Comparison of ENCODE assay signal across 33 cellular contexts in the genomic region with DNA sequence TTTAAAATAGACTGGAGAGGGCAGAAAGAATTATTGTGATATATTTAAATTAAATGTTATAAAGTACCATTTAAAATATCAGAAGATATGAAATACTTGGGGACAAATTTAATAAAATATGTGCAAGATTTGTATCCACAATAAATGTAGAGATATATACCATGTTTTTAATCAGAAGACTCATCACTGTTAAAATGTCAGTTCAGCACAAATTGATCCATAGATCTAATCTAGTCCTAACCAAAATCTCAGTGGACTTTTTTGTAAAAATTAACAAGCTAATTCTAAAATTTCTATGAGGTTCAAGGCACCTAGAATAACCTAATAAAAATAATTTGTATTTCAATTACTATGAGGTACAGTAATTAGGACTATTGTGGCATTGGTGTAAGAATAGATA.
"Had no signal": no experiment of that assay in that cellular context is flagged by ENCODE, and none has a peak within 500 bp of the region (broad histone marks: within the 10 kb centered on the region; RNA-seq: fewer than 3 reads in every experiment).

No MANE protein-coding gene starts in this region.

- DNase-seq: activated effector memory CD4-positive, alpha-beta T cell treated with anti-CD3 and anti-CD28 coated beads, Interleukin-2, amount 50 U/mL, for 16 hours; activated effector memory CD4-positive, alpha-beta T cell treated with Interleukin-2 at 50 U/mL for 16 hours; activated gamma-delta T cell; activated gamma-delta T cell treated with Interleukin-2 at 50 U/mL for 16 hours; activated naive CD4-positive, alpha-beta T cell; activated naive CD4-positive, alpha-beta T cell treated with anti-CD3 and anti-CD28 coated beads for 36 hours; activated naive CD4-positive, alpha-beta T cell treated with anti-CD3 and anti-CD28 coated beads, Interleukin-2, amount 10 ng/mL, durations not matched to agents 7 days and 5 days; activated naive CD4-positive, alpha-beta T cell treated with anti-CD3 and anti-CD28 coated beads, Interleukin-2, amount 50 U/mL, for 16 hours; activated naive CD4-positive, alpha-beta T cell treated with Interleukin-2 at 50 U/mL for 16 hours; activated naive CD8-positive, alpha-beta T cell treated with anti-CD3 and anti-CD28 coated beads for 36 hours; activated naive CD8-positive, alpha-beta T cell treated with anti-CD3 and anti-CD28 coated beads, Interleukin-2, amount 10 ng/mL, durations not matched to agents 7 days and 5 days; activated naive CD8-positive, alpha-beta T cell treated with anti-CD3 and anti-CD28 coated beads, Interleukin-2, amount 50 U/mL, for 24 hours; activated T-cell treated with anti-CD3 and anti-CD28 coated beads, Interleukin-2, amount 50 U/mL, for 24 hours; activated T-cell treated with anti-CD3 and anti-CD28 coated beads, Interleukin-2, amount 50 U/mL, for 4 hours; activated T-cell treated with anti-CD3 and anti-CD28 coated beads, Interleukin-2, amount 50 U/mL, for 48 hours; activated T-cell treated with anti-CD3 and anti-CD28 coated beads, Interleukin-2, amount 50 U/mL, for 72 hours; adrenal gland; amniotic stem cell; amygdala; anterior cingulate cortex; aorta; body of pancreas; brain microvascular endothelial cell; caudate nucleus; central memory CD4-positive, alpha-beta T cell; cerebellar nuclear complex had no signal

- H3K36me3 ChIP-seq: adrenal gland, ascending aorta, brain microvascular endothelial cell, breast epithelium had no signal

- H3K4me1 ChIP-seq: adrenal gland, ascending aorta, body of pancreas, breast epithelium had no signal

- H3K27ac ChIP-seq: adrenal gland, ascending aorta, body of pancreas, brain microvascular endothelial cell, breast epithelium, cardiac muscle cell had no signal

- H3K9me3 ChIP-seq: adrenal gland, body of pancreas had no signal

- H3K4me3 ChIP-seq: adrenal gland, ascending aorta, body of pancreas, breast epithelium, cardiac muscle cell had no signal

- H3K27me3 ChIP-seq: adrenal gland, ascending aorta, body of pancreas, brain microvascular endothelial cell, breast epithelium, cardiac muscle cell had no signal

- FAIRE-seq: astrocyte, bronchial epithelial cell had no signal

- ATAC-seq: activated naive CD4-positive, alpha-beta T cell treated with anti-CD3 and anti-CD28 coated beads, Interleukin-2, amount 50 U/mL, for 72 hours; activated naive CD8-positive, alpha-beta T cell treated with anti-CD3 and anti-CD28 coated beads, Interleukin-2, amount 50 U/mL, for 24 hours; activated T-cell treated with anti-CD3 and anti-CD28 coated beads, Interleukin-2, amount 50 U/mL, for 4 hours; activated T-cell treated with anti-CD3 and anti-CD28 coated beads, Interleukin-2, amount 50 U/mL, for 72 hours; activated T-helper 17 cell treated with anti-CD3 and anti-CD28 coated beads, Interleukin-2, amount 50 U/mL, for 72 hours; body of pancreas had no signal
